Comparison of ENCODE assay signal across 8 cellular contexts in genomic region chr3:98563661-98564281, GRCh38. TPM values are rescaled to one million over a fixed set of nuclear protein-coding genes. Genes with fewer than 3 reads are reported as not detected.
DNase-seq lines count a peak whose midpoint lies in the region; ATAC-seq and TF ChIP-seq lines count a peak whose summit lies in the region.

No MANE protein-coding gene starts in this region.

- ATAC-seq in GM18907 (IDR thresholded peaks at IDR 0.05; ENCODE audit: unreplicated experiment): peak; percentile 64
- ATAC-seq in HG03066 (IDR thresholded peaks at IDR 0.05; ENCODE audit: low read depth, unreplicated experiment): peak; percentile 50
- ATAC-seq in T-cell (replicated peaks in 1 of 4): peak; percentile 51 to 74 (median 54)
- ATAC-seq in natural killer cell: peak; percentile 47 to 54 (median 52)

- POLR2A ChIA-PET in T-cell (lab: Charles Lee): interaction anchor here (0.6 to 3.2 kb wide), 12 partner anchors 9 to 651 kb away, joined by 3 to 49 read pairs (median 4); partner anchors contain the start of genes CLDND1 (in 1 of the 2) and DCBLD2 (in 1 of the 2)

- H3K27me3 Mint-ChIP-seq in T-cell (no peaks in the 10 kb centered on the region), natural killer cell (ENCODE audit: low read depth in 2 of 2) (no peaks in the 10 kb centered on the region)

- no peak for TF ChIP-seq CTCF in natural killer cell (IDR thresholded peaks at IDR 0.05)

- H3K9me3 Mint-ChIP-seq in T-cell: no peaks in the 10 kb centered on the region
- H3K9me3 Mint-ChIP-seq in natural killer cell: no peaks in the 10 kb centered on the region

- CTCF ChIA-PET in T-cell (lab: Charles Lee): interaction anchor here (0.5 to 1.7 kb wide), 14 partner anchors 8 to 1770 kb away, joined by 3 to 11 read pairs (median 5); partner anchors contain the start of gene CLDND1 (in 1 of the 2)

- peak overlapping the region; percentile 95 to 98 for H3K27ac Mint-ChIP-seq in T-cell
- H3K27ac Mint-ChIP-seq in natural killer cell: peak overlapping the region; percentile 90 to 91

- intact Hi-C loops in natural killer cell (cut with micrococcal nuclease): loop anchor here (1.0 kb wide), 1 partner anchor 41 kb away; the partner anchor contains the start of gene CLDND1

- peak; percentile 88 for DNase-seq in A172 (ENCODE audit: low spot score)
- DNase-seq in T-cell: peak in 17 of 34 experiments; percentile 10 to 40 (median 21)
- no peak for DNase-seq in natural killer cell
- no peak for DNase-seq in pons (ENCODE audit: low spot score)
- DNase-seq in ureter (ENCODE audit: low spot score): no peak
- DNase-seq in effector CD4-positive, alpha-beta T cell: no peak

- H3K4me1 Mint-ChIP-seq in T-cell (peaks cover 59 to 82% (median 75%) of the 10 kb centered on the region in 3 donors), natural killer cell (peaks cover 63 to 64% of the 10 kb centered on the region in 2 donors)

- H3K36me3 Mint-ChIP-seq in T-cell: no peaks in the 10 kb centered on the region
- no peaks in the 10 kb centered on the region for H3K36me3 Mint-ChIP-seq in natural killer cell

- H3K4me3 Mint-ChIP-seq in T-cell: peak overlapping the region; percentile 63 to 66 (median 66)
- H3K4me3 Mint-ChIP-seq in natural killer cell: peak overlapping the region; percentile 32

RNA-seq across cellular contexts. Expression of gene CPOX, which starts 29.6 kb away (rescaled TPM):
- total RNA-seq in A172 (2014; rRNA removed; shearing (Covaris generic)): 37.1 and 41.3 TPM in 2 replicates
- total RNA-seq in T-cell (10 to 100 TPM; 13.9 to 47.6 (median 44.6) TPM), natural killer cell (10 to 100 TPM in 2 of 3 donors, 1 to 10 TPM in 1; 7.6 to 12.7 (median 12.2) TPM), ureter (17.5 TPM)

RNA-seq across cellular contexts. Expression of gene GPR15, which starts 32.0 kb away (rescaled TPM):
- total RNA-seq in A172 (2014; rRNA removed; shearing (Covaris generic)): not detected in 2 replicates
- total RNA-seq in T-cell (10 to 100 TPM in 4 of 5 donors, 1 to 10 TPM in 1; 5.7 to 69.9 (median 24.7) TPM), natural killer cell (10 to 100 TPM in 1 of 3 donors, 1 to 10 TPM in 1, under 1 TPM in 1; 0.97 to 32.8 (median 1.5) TPM), ureter (4.0 TPM)

RNA-seq across cellular contexts. Expression of gene CLDND1, which starts 41.1 kb away (rescaled TPM):
- 140 and 166 TPM in 2 replicates for total RNA-seq in A172 (2014; rRNA removed; shearing (Covaris generic))
- total RNA-seq in T-cell (100 to 1,000 TPM; 133 to 404 (median 264) TPM), natural killer cell (100 to 1,000 TPM; 175 to 220 (median 219) TPM), ureter (90.2 TPM)
